Comparison of ENCODE assay signal across 13 cellular contexts in the genomic region with DNA sequence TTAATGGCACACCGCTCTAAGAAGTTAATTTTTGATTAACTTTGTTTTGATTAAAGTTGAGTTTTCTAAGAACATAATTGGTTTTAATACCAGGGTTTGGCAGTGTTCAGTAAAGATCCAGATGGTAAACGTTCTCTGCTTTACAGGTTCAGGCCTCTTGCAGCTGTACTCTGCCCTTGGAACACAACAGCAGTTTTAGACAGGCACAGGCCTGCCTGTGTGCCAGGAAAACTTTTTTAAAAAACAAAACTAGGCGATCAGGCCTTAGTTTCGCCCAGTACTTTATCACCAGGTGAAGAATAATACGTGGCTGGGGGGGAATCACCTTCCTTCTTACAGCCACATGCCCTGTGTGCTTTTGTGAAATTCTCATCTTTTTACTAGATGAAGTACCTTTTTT. TPM values are rescaled to one million over a fixed set of nuclear protein-coding genes. Genes with fewer than 3 reads are reported as not detected.
A peak's percentile ranks its signal among the peaks of the same experiment; 100 is the strongest.
DNase-seq lines count a peak whose midpoint lies in the region; ATAC-seq, FAIRE-seq and TF ChIP-seq lines count a peak whose summit lies in the region.
"Had no signal": no experiment of that assay in that cellular context is flagged by ENCODE, and none has a peak within 500 bp of the region (broad histone marks: within the 10 kb centered on the region; RNA-seq: fewer than 3 reads in every experiment).

No MANE protein-coding gene starts in this region.

- peaks cover 15% of the 10 kb centered on the region for H3K4me1 ChIP-seq in lower lobe of right lung

- ATAC-seq in lower lobe of right lung: no peak

- no peaks in the 10 kb centered on the region for H3K9me3 ChIP-seq in lower lobe of right lung
- H3K9me3 ChIP-seq: adrenal gland, SK-N-SH had no signal

- peak; percentile 86 for DNase-seq in NCI-H1694 treated with DMSO at 0.1 percent for 48 hours (lab: John Stamatoyannopoulos, UW)
- DNase-seq in lower lobe of right lung: no peak
- DNase-seq in NCI-H524 treated with DMSO at 0.1 percent for 48 hours (lab: John Stamatoyannopoulos, UW): no peak
- DNase-seq in HTR-8/SVneo (ENCODE audit: insufficient read length, low spot score): no peak
- no peak for DNase-seq in NCI-H1048 (lab: John Stamatoyannopoulos, UW)
- no peak for DNase-seq in HPDE6-E6E7 (ENCODE audit: extremely low spot score)
- DNase-seq: activated B cell treated with CpG ODN at 0.5 μM for 24 hours, NCI-H187 treated with DMSO at 0.1 percent for 48 hours, SK-N-SH had no signal

- H3K36me3 ChIP-seq in lower lobe of right lung: peaks cover 100% of the 10 kb centered on the region

- H3K27ac ChIP-seq in cingulate gyrus (ENCODE audit: low read depth, low read length) (peak overlapping the region; percentile 87), lower lobe of right lung (peak overlapping the region; percentile 6), temporal lobe (ENCODE audit: low read depth, low read length) (peak overlapping the region; percentile 77)

- TF ChIP-seq CTCF in lower lobe of right lung (IDR thresholded peaks at IDR 0.05): no peak

- H3K27me3 ChIP-seq in lower lobe of right lung (ENCODE audit: low read depth): no peaks in the 10 kb centered on the region
- H3K27me3 ChIP-seq: adrenal gland had no signal

- no peak for FAIRE-seq in HTR-8/SVneo (lab: Jason Lieb, UNC)

- intact Hi-C loops in lower lobe of right lung (cut with DNase I): no loop called here

- no peak overlapping the region for H3K4me3 ChIP-seq in lower lobe of right lung
- H3K4me3 ChIP-seq: adrenal gland had no signal

RNA-seq across cellular contexts. Expression of a gene that starts 38.0 kb away (rescaled TPM):
- total RNA-seq in lower lobe of right lung (0.97 TPM), temporal lobe (not detected)
- total RNA-seq: subcutaneous adipose tissue had no signal

Comparison
In these comparisons a context has a peak if more than half of its experiments do, and no peak if none do; other contexts are left out.
1. H3K27ac ChIP-seq: peak in every context shown above with its lines; median percentile 87 in cingulate gyrus; 77 in temporal lobe; 6 in lower lobe of right lung.